30 cellular contexts compared by ENCODE assay signal in genomic region chr6:163066200-163066599, GRCh38.
DNase-seq lines count a peak whose midpoint lies in the region; ATAC-seq and TF ChIP-seq lines count a peak whose summit lies in the region.
"Had no signal": no experiment of that assay in that cellular context is flagged by ENCODE, and none has a peak within 500 bp of the region (broad histone marks: within the 10 kb centered on the region; RNA-seq: fewer than 3 reads in every experiment).

No MANE protein-coding gene starts in this region.

- no peaks in the 10 kb centered on the region for H3K9me3 Mint-ChIP-seq in GM23338
- H3K9me3 Mint-ChIP-seq in endothelial cell (ENCODE audit: unreplicated experiment): no peaks in the 10 kb centered on the region

- H3K4me2 ChIP-seq in GM23338: no peak overlapping the region
- H3K4me2 ChIP-seq: A549; BLaER1; BLaER1 treated with 17β-estradiol and CSF1 and Interleukin-3, amounts not matched to agents 10 nM and 100 nM had no signal

- H3K27me3 ChIP-seq in GM23338 (ENCODE audit: insufficient read depth): no peaks in the 10 kb centered on the region
- H3K27me3 ChIP-seq: BE2C; BLaER1; BLaER1 treated with 17β-estradiol and CSF1 and Interleukin-3, amounts not matched to agents 10 nM and 100 nM had no signal

- H3K36me3 Mint-ChIP-seq in GM23338 (ENCODE audit: low read depth) (no peaks in the 10 kb centered on the region), endothelial cell (ENCODE audit: low read depth, unreplicated experiment) (no peaks in the 10 kb centered on the region)
- H3K36me3 Mint-ChIP-seq: CD14-positive monocyte; CD4-positive, alpha-beta memory T cell; CD4-positive, CD25-positive, alpha-beta regulatory T cell; CD8-positive, alpha-beta memory T cell; CD8-positive, alpha-beta T cell had no signal

- H3K27ac Mint-ChIP-seq in GM23338: no peak overlapping the region
- peak overlapping the region; percentile 98 for H3K27ac Mint-ChIP-seq in endothelial cell (ENCODE audit: unreplicated experiment)
- H3K27ac Mint-ChIP-seq: B cell; CD14-positive monocyte; CD4-positive, alpha-beta memory T cell; CD4-positive, alpha-beta T cell; CD4-positive, CD25-positive, alpha-beta regulatory T cell; CD8-positive, alpha-beta memory T cell; CD8-positive, alpha-beta T cell had no signal

- H3K4me1 Mint-ChIP-seq in GM23338: peaks cover 3% of the 10 kb centered on the region; the same call in 2 of the 3 replicates
- peaks cover 34% of the 10 kb centered on the region for H3K4me1 Mint-ChIP-seq in endothelial cell (ENCODE audit: unreplicated experiment)
- H3K4me1 Mint-ChIP-seq: B cell; CD14-positive monocyte; CD4-positive, alpha-beta memory T cell; CD8-positive, alpha-beta memory T cell had no signal

- H3K36me3 ChIP-seq in GM23338 (ENCODE audit: insufficient read depth): no peaks in the 10 kb centered on the region
- H3K36me3 ChIP-seq: BE2C; BLaER1; BLaER1 treated with 17β-estradiol and CSF1 and Interleukin-3, amounts not matched to agents 10 nM and 100 nM had no signal

- no peaks in the 10 kb centered on the region for H3K79me2 ChIP-seq in GM23338 (replicated peaks; ENCODE audit: insufficient read depth)

- H2AFZ ChIP-seq in GM23338: peak overlapping the region; percentile 53; the same call in 1 of the 2 replicates

- no peak overlapping the region for H3K4me3 ChIP-seq in GM23338
- H3K4me3 ChIP-seq: A549; BLaER1; BLaER1 treated with 17β-estradiol and CSF1 and Interleukin-3, amounts not matched to agents 10 nM and 100 nM had no signal

- H3K4me1 ChIP-seq in GM23338 (ENCODE audit: insufficient read depth): no peaks in the 10 kb centered on the region
- H3K4me1 ChIP-seq: A549; BE2C; BLaER1; BLaER1 treated with 17β-estradiol and CSF1 and Interleukin-3, amounts not matched to agents 10 nM and 100 nM; Caco-2 had no signal

- no peak overlapping the region for H3K4me3 Mint-ChIP-seq in GM23338
- no peak overlapping the region for H3K4me3 Mint-ChIP-seq in endothelial cell (ENCODE audit: unreplicated experiment)
- H3K4me3 Mint-ChIP-seq: B cell; CD14-positive monocyte; CD4-positive, alpha-beta memory T cell; CD4-positive, alpha-beta T cell; CD4-positive, CD25-positive, alpha-beta regulatory T cell; CD8-positive, alpha-beta memory T cell; CD8-positive, alpha-beta T cell had no signal

- ATAC-seq in GM23338 (no peak), GM19463 (IDR thresholded peaks at IDR 0.05; ENCODE audit: unreplicated experiment) (no peak)
- ATAC-seq: A549; CD8-positive, alpha-beta T cell had no signal

- H4K20me1 ChIP-seq in GM23338 (replicated peaks; ENCODE audit: insufficient read depth): no peaks in the 10 kb centered on the region
- H4K20me1 ChIP-seq: BLaER1; BLaER1 treated with 17β-estradiol and CSF1 and Interleukin-3, amounts not matched to agents 10 nM and 100 nM had no signal

- no peaks in the 10 kb centered on the region for H3K27me3 Mint-ChIP-seq in GM23338 (ENCODE audit: insufficient read depth, low read depth, poor library complexity)
- peaks cover 2% of the 10 kb centered on the region for H3K27me3 Mint-ChIP-seq in endothelial cell (ENCODE audit: unreplicated experiment)
- H3K27me3 Mint-ChIP-seq: B cell; CD4-positive, alpha-beta T cell; CD4-positive, CD25-positive, alpha-beta regulatory T cell had no signal

- H3K27ac ChIP-seq in GM23338 (ENCODE audit: low read depth): no peak overlapping the region
- H3K27ac ChIP-seq: 22Rv1; A549; BLaER1; BLaER1 treated with 17β-estradiol and CSF1 and Interleukin-3, amounts not matched to agents 10 nM and 100 nM; C4-2B had no signal

- no peaks in the 10 kb centered on the region for H3F3A ChIP-seq in GM23338 (replicated peaks; ENCODE audit: low read depth)

- no peak for DNase-seq in GM23338 (ENCODE audit: low spot score)
- DNase-seq in endothelial cell (ENCODE audit: low spot score): no peak
- no peak for DNase-seq in DMS153 (lab: John Stamatoyannopoulos, UW)
- DNase-seq: 8988T; ACHN; AML-193; BE2C; C1 segment of cervical spinal cord; Caco-2; Calu3; CD4-positive, alpha-beta memory T cell; CD4-positive, alpha-beta T cell; CD4-positive, CD25-positive, alpha-beta regulatory T cell; CD8-positive, alpha-beta memory T cell; CD8-positive, alpha-beta T cell; COR-L47; DMS 273 treated with DMSO at 0.1 percent for 48 hours; DMS53; DMS79; DMS79 treated with DMSO at 0.1 percent for 48 hours; DND-41; EL had no signal

- H3K9me2 ChIP-seq in GM23338 (ENCODE audit: insufficient read depth): no peaks in the 10 kb centered on the region; the same call in 1 of the 2 replicates

- TF ChIP-seq CTCF in GM23338 (conservative IDR thresholded peaks at IDR 0.05; ENCODE audit: low read depth in 2 of 2) (no peak), endothelial cell (IDR thresholded peaks at IDR 0.05; ENCODE audit: unreplicated experiment) (no peak)

TF ChIP-seq in GM23338, 12 proteins besides CTCF, POLR2A, EP300 and RAD21 (continues in another document):
- TF ChIP-seq ZNF114 (CRISPR knock-in tag; IDR thresholded peaks at IDR 0.05): no peak
- TF ChIP-seq ZNF331 (CRISPR knock-in tag; IDR thresholded peaks at IDR 0.05; ENCODE audit: low read depth): no peak
- no peak for TF ChIP-seq EZH2 (IDR thresholded peaks at IDR 0.05; ENCODE audit: low read depth, unreplicated experiment)
- no peak for TF ChIP-seq STAT1 (IDR thresholded peaks at IDR 0.05; ENCODE audit: unreplicated experiment)
- TF ChIP-seq EZH2phosphoT487 (IDR thresholded peaks at IDR 0.05; ENCODE audit: unreplicated experiment): no peak
- TF ChIP-seq JUNB (IDR thresholded peaks at IDR 0.05; ENCODE audit: unreplicated experiment): no peak
- no peak for TF ChIP-seq NANOG (IDR thresholded peaks at IDR 0.05; ENCODE audit: borderline replicate concordance)
- no peak for TF ChIP-seq CREB1 (CRISPR knock-in tag; IDR thresholded peaks at IDR 0.05; ENCODE audit: low read depth)
- no peak for TF ChIP-seq ETS1 (IDR thresholded peaks at IDR 0.05)
- TF ChIP-seq ZNF462 (CRISPR knock-in tag; IDR thresholded peaks at IDR 0.05): no peak
